ENCODE assay signal across 15 cellular contexts in the genomic region with DNA sequence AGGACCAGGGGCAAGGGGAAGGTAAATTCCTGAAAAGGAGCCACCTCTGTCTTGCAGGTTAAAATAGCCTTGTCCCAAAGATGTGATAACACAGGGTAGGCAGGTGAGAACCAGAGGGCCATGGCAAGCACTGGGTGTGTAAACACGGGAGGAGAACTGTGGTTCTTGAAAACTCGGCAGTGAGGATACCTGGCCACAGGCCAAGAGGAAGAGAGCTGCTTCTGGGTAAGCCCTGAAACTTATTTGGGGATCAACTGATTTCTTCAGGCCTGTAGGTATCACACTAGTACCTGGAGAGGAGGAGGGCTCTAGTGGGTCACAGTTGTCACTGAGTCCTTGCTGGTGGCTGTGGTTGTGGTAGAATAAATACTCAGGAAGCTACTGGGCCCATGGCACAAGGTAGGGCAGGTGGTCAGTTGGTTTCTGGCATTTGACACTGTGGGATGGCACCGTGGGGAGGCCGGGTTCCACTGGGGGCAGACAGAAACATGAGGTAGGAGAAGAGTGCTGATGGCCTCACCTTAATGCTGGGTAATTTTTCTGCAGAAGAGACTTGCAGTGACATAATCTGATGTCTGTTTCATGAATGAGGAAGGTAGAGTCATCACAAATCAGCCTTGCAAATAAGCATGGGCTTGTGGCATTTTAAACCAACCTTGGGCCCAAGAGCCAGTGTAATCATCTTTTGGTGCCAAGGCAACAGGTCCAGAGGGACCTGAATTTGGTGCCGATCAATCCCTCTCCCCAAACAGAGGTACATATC. TPM values are rescaled to one million over a fixed set of nuclear protein-coding genes. Genes with fewer than 3 reads are reported as not detected.
DNase-seq lines count a peak whose midpoint lies in the region; ATAC-seq and TF ChIP-seq lines count a peak whose summit lies in the region.
"Had no signal": no experiment of that assay in that cellular context is flagged by ENCODE, and none has a peak within 500 bp of the region (broad histone marks: within the 10 kb centered on the region; RNA-seq: fewer than 3 reads in every experiment).

No MANE protein-coding gene starts in this region.

- no peaks in the 10 kb centered on the region for H3K27me3 ChIP-seq in endodermal cell (ENCODE audit: control insufficient read depth, insufficient read depth, low read length, poor library complexity, severe bottlenecking)
- H3K27me3 ChIP-seq: uterus had no signal

- H3K4me3 Mint-ChIP-seq in activated T-cell treated with anti-CD3 and anti-CD28 coated beads, Interleukin-2, amount 50 U/mL, for 72 hours, result no peak overlapping the region
- no peak overlapping the region for H3K4me3 Mint-ChIP-seq in activated T-cell treated with anti-CD3 and anti-CD28 coated beads, Interleukin-2, amount 50 U/mL, for 4 hours
- H3K4me3 Mint-ChIP-seq in IgD-negative memory B cell (no peak overlapping the region), endodermal cell (no peak overlapping the region)
- H3K4me3 Mint-ChIP-seq in stimulated activated effector memory CD8-positive, alpha-beta T cell treated with anti-CD3 and anti-CD28 coated beads, Interleukin-12 subunit alpha, Interleukin-12 subunit beta, amount 100 ng/mL, for 72 hours, result no peak overlapping the region
- H3K4me3 Mint-ChIP-seq: T-helper 1 cell treated with Interleukin-12 subunit alpha and Interleukin-12 subunit beta and Interleukin-4 antibody, amounts not matched to agents 30 μg/mL and 1 μg/mL, for 36 hours had no signal

- H3K9ac ChIP-seq in endodermal cell (ENCODE audit: extremely low read depth, low read length, poor library complexity, severe bottlenecking), result no peak overlapping the region

- H3K27ac ChIP-seq in endodermal cell (ENCODE audit: low read depth, low read length), result no peak overlapping the region
- H3K27ac ChIP-seq: uterus had no signal

- H3K36me3 Mint-ChIP-seq in activated T-cell treated with anti-CD3 and anti-CD28 coated beads, Interleukin-2, amount 50 U/mL, for 72 hours (ENCODE audit: insufficient read depth in 2 of 2), result peaks cover 0 to 2% of the 10 kb centered on the region in 2 donors
- H3K36me3 Mint-ChIP-seq in activated T-cell treated with anti-CD3 and anti-CD28 coated beads, Interleukin-2, amount 50 U/mL, for 4 hours (ENCODE audit: insufficient read depth), result peaks cover 20% of the 10 kb centered on the region
- peaks cover 10% of the 10 kb centered on the region for H3K36me3 Mint-ChIP-seq in IgD-negative memory B cell
- no peaks in the 10 kb centered on the region for H3K36me3 Mint-ChIP-seq in endodermal cell (ENCODE audit: low read depth)
- H3K36me3 Mint-ChIP-seq in stimulated activated effector memory CD8-positive, alpha-beta T cell treated with anti-CD3 and anti-CD28 coated beads, Interleukin-12 subunit alpha, Interleukin-12 subunit beta, amount 100 ng/mL, for 72 hours, result peaks cover 57% of the 10 kb centered on the region

- TF ChIP-seq CTCF in endodermal cell (conservative IDR thresholded peaks at IDR 0.05), result no peak

- no peaks in the 10 kb centered on the region for H3K27me3 Mint-ChIP-seq in activated T-cell treated with anti-CD3 and anti-CD28 coated beads, Interleukin-2, amount 50 U/mL, for 72 hours (ENCODE audit: low read depth)
- no peaks in the 10 kb centered on the region for H3K27me3 Mint-ChIP-seq in activated T-cell treated with anti-CD3 and anti-CD28 coated beads, Interleukin-2, amount 50 U/mL, for 4 hours (ENCODE audit: low read depth)
- H3K27me3 Mint-ChIP-seq in IgD-negative memory B cell (no peaks in the 10 kb centered on the region), endodermal cell (ENCODE audit: insufficient read depth) (no peaks in the 10 kb centered on the region)

- no peak for ATAC-seq in activated T-cell treated with anti-CD3 and anti-CD28 coated beads, Interleukin-2, amount 50 U/mL, for 72 hours (replicated peaks in 1 of 2)
- no peak for ATAC-seq in activated T-cell treated with anti-CD3 and anti-CD28 coated beads, Interleukin-2, amount 50 U/mL, for 4 hours
- no peak for ATAC-seq in stimulated activated effector memory CD8-positive, alpha-beta T cell treated with anti-CD3 and anti-CD28 coated beads, Interleukin-12 subunit alpha, Interleukin-12 subunit beta, amount 100 ng/mL, for 72 hours
- ATAC-seq in HG03521 (IDR thresholded peaks at IDR 0.05; ENCODE audit: unreplicated experiment) (no peak), GM19351 (IDR thresholded peaks at IDR 0.05; ENCODE audit: unreplicated experiment) (no peak)
- ATAC-seq: HepG2 had no signal

- no peaks in the 10 kb centered on the region for H3K36me3 ChIP-seq in endodermal cell (ENCODE audit: control insufficient read depth, insufficient read depth, low read length)
- H3K36me3 ChIP-seq: uterus had no signal

- no peak overlapping the region for H3K4me3 ChIP-seq in endodermal cell (ENCODE audit: low read length)
- H3K4me3 ChIP-seq: uterus had no signal

- no peaks in the 10 kb centered on the region for H3K9me3 ChIP-seq in endodermal cell (ENCODE audit: control insufficient read depth, low read length)
- H3K9me3 ChIP-seq: uterus had no signal

- DNase-seq in activated T-cell treated with anti-CD3 and anti-CD28 coated beads, Interleukin-2, amount 50 U/mL, for 72 hours, result no peak
- DNase-seq in activated T-cell treated with anti-CD3 and anti-CD28 coated beads, Interleukin-2, amount 50 U/mL, for 4 hours, result no peak
- DNase-seq in endodermal cell (no peak), NCI-H345 treated with DMSO at 0.1 percent for 48 hours (lab: John Stamatoyannopoulos, UW; ENCODE audit: unreplicated experiment) (no peak)
- DNase-seq in stimulated activated effector memory CD8-positive, alpha-beta T cell treated with anti-CD3 and anti-CD28 coated beads, Interleukin-12 subunit alpha, Interleukin-12 subunit beta, amount 100 ng/mL, for 72 hours (ENCODE audit: low spot score in 2 of 2), result no peak
- DNase-seq: amygdala; HCEC 1CT; Right ventricle myocardium superior; stimulated activated naive CD4-positive, alpha-beta T cell had no signal

- H3K27ac Mint-ChIP-seq in activated T-cell treated with anti-CD3 and anti-CD28 coated beads, Interleukin-2, amount 50 U/mL, for 72 hours, result peak overlapping the region; percentile 12
- H3K27ac Mint-ChIP-seq in IgD-negative memory B cell, result peak overlapping the region; percentile 60 to 91 (median 82)
- peak overlapping the region; percentile 36 for H3K27ac Mint-ChIP-seq in endodermal cell
- peak overlapping the region; percentile 89 for H3K27ac Mint-ChIP-seq in stimulated activated effector memory CD8-positive, alpha-beta T cell treated with anti-CD3 and anti-CD28 coated beads, Interleukin-12 subunit alpha, Interleukin-12 subunit beta, amount 100 ng/mL, for 72 hours
- H3K27ac Mint-ChIP-seq: T-helper 1 cell treated with Interleukin-12 subunit alpha and Interleukin-12 subunit beta and Interleukin-4 antibody, amounts not matched to agents 30 μg/mL and 1 μg/mL, for 36 hours had no signal

- 94 to 96% methylated on average over 4 to 5 of the region's 5 CpGs for WGBS in endodermal cell (ENCODE audit: insufficient coverage in 1 of 2, insufficient read length in 1 of 2), 2 experiments

- no peaks in the 10 kb centered on the region for H3K4me1 ChIP-seq in endodermal cell (ENCODE audit: control insufficient read depth, insufficient read depth, low read length)
- H3K4me1 ChIP-seq: uterus had no signal

- no peaks in the 10 kb centered on the region for H3K9me3 Mint-ChIP-seq in activated T-cell treated with anti-CD3 and anti-CD28 coated beads, Interleukin-2, amount 50 U/mL, for 72 hours
- H3K9me3 Mint-ChIP-seq in activated T-cell treated with anti-CD3 and anti-CD28 coated beads, Interleukin-2, amount 50 U/mL, for 4 hours, result no peaks in the 10 kb centered on the region
- H3K9me3 Mint-ChIP-seq in IgD-negative memory B cell (no peaks in the 10 kb centered on the region), endodermal cell (no peaks in the 10 kb centered on the region)
- no peaks in the 10 kb centered on the region for H3K9me3 Mint-ChIP-seq in stimulated activated effector memory CD8-positive, alpha-beta T cell treated with anti-CD3 and anti-CD28 coated beads, Interleukin-12 subunit alpha, Interleukin-12 subunit beta, amount 100 ng/mL, for 72 hours
- H3K9me3 Mint-ChIP-seq: T-helper 1 cell treated with Interleukin-12 subunit alpha and Interleukin-12 subunit beta and Interleukin-4 antibody, amounts not matched to agents 30 μg/mL and 1 μg/mL, for 36 hours had no signal

- peaks cover 36% of the 10 kb centered on the region for H3K4me1 Mint-ChIP-seq in activated T-cell treated with anti-CD3 and anti-CD28 coated beads, Interleukin-2, amount 50 U/mL, for 72 hours (ENCODE audit: low read depth)
- H3K4me1 Mint-ChIP-seq in activated T-cell treated with anti-CD3 and anti-CD28 coated beads, Interleukin-2, amount 50 U/mL, for 4 hours (ENCODE audit: low read depth), result peaks cover 4% of the 10 kb centered on the region
- peaks cover 15 to 42% (median 27%) of the 10 kb centered on the region in 3 donors for H3K4me1 Mint-ChIP-seq in IgD-negative memory B cell
- peaks cover 14% of the 10 kb centered on the region for H3K4me1 Mint-ChIP-seq in endodermal cell
- H3K4me1 Mint-ChIP-seq in stimulated activated effector memory CD8-positive, alpha-beta T cell treated with anti-CD3 and anti-CD28 coated beads, Interleukin-12 subunit alpha, Interleukin-12 subunit beta, amount 100 ng/mL, for 72 hours, result peaks cover 48% of the 10 kb centered on the region

RNA-seq across cellular contexts. Expression of gene AMPD3, which starts 22.0 kb away (rescaled TPM):
- total RNA-seq in activated T-cell treated with anti-CD3 and anti-CD28 coated beads, Interleukin-2, amount 50 U/mL, for 72 hours, result 10 to 100 TPM; 21.6 to 28.8 TPM
- 10 to 100 TPM in 1 of 3 donors, 1 to 10 TPM in 2; 7.9 to 11.2 (median 9.0) TPM for total RNA-seq in activated T-cell treated with anti-CD3 and anti-CD28 coated beads, Interleukin-2, amount 50 U/mL, for 4 hours
- 30.7 TPM for polyA plus RNA-seq in IgD-negative memory B cell
- 1 to 10 TPM; 7.1 to 7.9 TPM for total RNA-seq in endodermal cell
- polyA plus RNA-seq in endodermal cell (2013, experiment 1 of 2), result 2.5 TPM
- polyA plus RNA-seq in endodermal cell (2013, experiment 2 of 2), result 2.2 TPM

Comparison
In these comparisons a context has a peak if more than half of its experiments do, and no peak if none do; other contexts are left out.
1. H3K27ac Mint-ChIP-seq: peak in every context shown above with its lines; median percentile 89 in stimulated activated effector memory CD8-positive, alpha-beta T cell treated with anti-CD3 and anti-CD28 coated beads, Interleukin-12 subunit alpha, Interleukin-12 subunit beta, amount 100 ng/mL, for 72 hours; 82 in IgD-negative memory B cell; 36 in endodermal cell; 12 in activated T-cell treated with anti-CD3 and anti-CD28 coated beads, Interleukin-2, amount 50 U/mL, for 72 hours.